8 cellular contexts compared by ENCODE assay signal in genomic region chr14:103292426-103293374, GRCh38. TPM values are rescaled to one million over a fixed set of nuclear protein-coding genes. Genes with fewer than 3 reads are reported as not detected.
DNase-seq lines count a peak whose midpoint lies in the region; ATAC-seq and TF ChIP-seq lines count a peak whose summit lies in the region.

No MANE protein-coding gene starts in this region.

- no peaks in the 10 kb centered on the region for H3K27me3 ChIP-seq in KMS-11 (ENCODE audit: insufficient read depth, low read depth)
- H3K27me3 ChIP-seq in SK-N-SH (ENCODE audit: insufficient read depth) = no peaks in the 10 kb centered on the region; the same call in 1 of the 2 replicates
- no peaks in the 10 kb centered on the region for H3K27me3 ChIP-seq in uterus

- no peaks in the 10 kb centered on the region for H3K36me3 Mint-ChIP-seq in progenitor cell of endocrine pancreas (ENCODE audit: insufficient read depth)

- peaks cover 4% of the 10 kb centered on the region for H3K4me1 Mint-ChIP-seq in progenitor cell of endocrine pancreas (ENCODE audit: low read depth)

- no peak overlapping the region for H3K4me3 ChIP-seq in KMS-11 (IDR thresholded peaks at IDR 0.05; ENCODE audit: insufficient read depth, low read depth, low read length)
- H3K4me3 ChIP-seq in SK-N-SH (ENCODE audit: low read depth in 2 of 2, low read length in 1 of 2) = peak overlapping the region in 1 of 2 experiments; percentile 52; a peak in 1 of 4 replicates
- no peak overlapping the region for H3K4me3 ChIP-seq in uterus

- H3K9me3 Mint-ChIP-seq in progenitor cell of endocrine pancreas (ENCODE audit: low read depth) = no peaks in the 10 kb centered on the region

- H3K9ac ChIP-seq in KMS-11 (no peak overlapping the region), SK-N-SH (no peak overlapping the region)

- WGBS in SK-N-SH (ENCODE audit: low lambda C conversion rate) = 19% methylated on average over 9 of the region's 10 CpGs

- TF ChIP-seq CTCF in KMS-11 (conservative IDR thresholded peaks at IDR 0.05; ENCODE audit: low read depth, low read length) = peak; percentile 76
- TF ChIP-seq CTCF in SK-N-SH (IDR thresholded peaks at IDR 0.05) = peak; percentile 93
- TF ChIP-seq CTCF in progenitor cell of endocrine pancreas (IDR thresholded peaks at IDR 0.05; ENCODE audit: unreplicated experiment) = peak; percentile 92
- TF ChIP-seq CTCF in uterus (IDR thresholded peaks at IDR 0.05) = peak; percentile 91 to 97 (median 95)

- peak; percentile 97 for TF ChIP-seq RAD21 in SK-N-SH (IDR thresholded peaks at IDR 0.05; ENCODE audit: low read length)

- H3K36me3 ChIP-seq in KMS-11 (ENCODE audit: insufficient read depth) (no peaks in the 10 kb centered on the region), SK-N-SH (replicated peaks in 1 of 2; ENCODE audit: control insufficient read depth in 1 of 2, insufficient read depth in 2 of 2, low read length in 1 of 2) (no peaks in the 10 kb centered on the region), uterus (no peaks in the 10 kb centered on the region)

- no peak overlapping the region for H3K27ac Mint-ChIP-seq in progenitor cell of endocrine pancreas

- H2AFZ ChIP-seq in KMS-11 (ENCODE audit: low read depth) (no peak overlapping the region), SK-N-SH (ENCODE audit: low read depth) (no peak overlapping the region)

- CTCF ChIA-PET in SK-N-SH (lab: Yijun Ruan, JAX) = interaction anchor here (0.6 to 10.7 kb wide), 56 partner anchors 10 to 599 kb away, joined by 3 to 250 read pairs (median 4); partner anchors contain the start of genes EXOC3L4 and LBHD2

- H3F3A ChIP-seq in SK-N-SH (replicated peaks; ENCODE audit: insufficient read depth) = no peaks in the 10 kb centered on the region

- POLR2A ChIA-PET in SK-N-SH (lab: Yijun Ruan, JAX) = no interaction called here

- H3K79me2 ChIP-seq in KMS-11 (ENCODE audit: insufficient read depth, low read depth) (no peaks in the 10 kb centered on the region), SK-N-SH (ENCODE audit: insufficient read depth) (no peaks in the 10 kb centered on the region)

- ATAC-seq in GM18867 (IDR thresholded peaks at IDR 0.05; ENCODE audit: unreplicated experiment) (peak; percentile 58), Right ventricle myocardium superior (ENCODE audit: poor library complexity) (peak; percentile 93)

- no peak for TF ChIP-seq EP300 in SK-N-SH (IDR thresholded peaks at IDR 0.05; ENCODE audit: borderline replicate concordance in 1 of 2, low read depth in 1 of 2, low read length in 1 of 2)

- H3K9me2 ChIP-seq in SK-N-SH = no peaks in the 10 kb centered on the region

- intact Hi-C loops in Right ventricle myocardium superior (cut with DNase I) = loop anchor here (1.0 kb wide), 1 partner anchor 187 kb away; no protein-coding TSS in a partner anchor
- intact Hi-C loops in uterus (cut with DNase I; ENCODE audit: low total_unique reads) = loop anchor here (2.0 to 5.0 kb wide), 2 partner anchors 105 to 190 kb away; no protein-coding TSS in a partner anchor

- no peaks in the 10 kb centered on the region for H4K20me1 ChIP-seq in KMS-11 (ENCODE audit: insufficient read depth)
- no peaks in the 10 kb centered on the region for H4K20me1 ChIP-seq in SK-N-SH (ENCODE audit: insufficient read depth)

- H3K4me1 ChIP-seq in KMS-11 (ENCODE audit: low read depth, poor library complexity, severe bottlenecking) (no peaks in the 10 kb centered on the region), SK-N-SH (ENCODE audit: control insufficient read depth in 1 of 2, insufficient read depth in 2 of 2, low read depth in 1 of 2, low read length in 1 of 2) (peaks cover 0 to 3% of the 10 kb centered on the region in 2 experiments; a peak in 1 of 4 replicates), uterus (no peaks in the 10 kb centered on the region)

- H3K27ac ChIP-seq in KMS-11 = no peak overlapping the region
- H3K27ac ChIP-seq in SK-N-SH (ENCODE audit: low read depth in 2 of 2, low read length in 1 of 2) = no peak overlapping the region
- no peak overlapping the region for H3K27ac ChIP-seq in uterus

- H3K9me3 ChIP-seq in SK-N-SH (no peaks in the 10 kb centered on the region), uterus (no peaks in the 10 kb centered on the region)

- peak in 1 of 2 donors; percentile 25 for TF ChIP-seq POLR2A in uterus (IDR thresholded peaks at IDR 0.05)

- peak; percentile 87 for DNase-seq in AG08396 (ENCODE audit: low spot score)
- DNase-seq in SK-N-SH = peak; percentile 88
- peak; percentile 77 for DNase-seq in activated naive CD4-positive, alpha-beta T cell treated with anti-CD3 and anti-CD28 coated beads, Interleukin-2, amount 50 U/mL, for 16 hours
- peak; percentile 85 for DNase-seq in Right ventricle myocardium superior
- peak; percentile 71 for DNase-seq in progenitor cell of endocrine pancreas (ENCODE audit: low spot score, unreplicated experiment)
- DNase-seq in uterus = peak; percentile 77 to 81

- peaks cover 21% of the 10 kb centered on the region for H3K27me3 Mint-ChIP-seq in progenitor cell of endocrine pancreas

- no peak overlapping the region for H3K4me2 ChIP-seq in KMS-11
- no peak overlapping the region for H3K4me2 ChIP-seq in SK-N-SH

- no peak overlapping the region for H3K4me3 Mint-ChIP-seq in progenitor cell of endocrine pancreas (ENCODE audit: low read depth)

TF ChIP-seq in SK-N-SH, 30 proteins besides CTCF, POLR2A, EP300 and RAD21:
- TF ChIP-seq, protein P1, sequence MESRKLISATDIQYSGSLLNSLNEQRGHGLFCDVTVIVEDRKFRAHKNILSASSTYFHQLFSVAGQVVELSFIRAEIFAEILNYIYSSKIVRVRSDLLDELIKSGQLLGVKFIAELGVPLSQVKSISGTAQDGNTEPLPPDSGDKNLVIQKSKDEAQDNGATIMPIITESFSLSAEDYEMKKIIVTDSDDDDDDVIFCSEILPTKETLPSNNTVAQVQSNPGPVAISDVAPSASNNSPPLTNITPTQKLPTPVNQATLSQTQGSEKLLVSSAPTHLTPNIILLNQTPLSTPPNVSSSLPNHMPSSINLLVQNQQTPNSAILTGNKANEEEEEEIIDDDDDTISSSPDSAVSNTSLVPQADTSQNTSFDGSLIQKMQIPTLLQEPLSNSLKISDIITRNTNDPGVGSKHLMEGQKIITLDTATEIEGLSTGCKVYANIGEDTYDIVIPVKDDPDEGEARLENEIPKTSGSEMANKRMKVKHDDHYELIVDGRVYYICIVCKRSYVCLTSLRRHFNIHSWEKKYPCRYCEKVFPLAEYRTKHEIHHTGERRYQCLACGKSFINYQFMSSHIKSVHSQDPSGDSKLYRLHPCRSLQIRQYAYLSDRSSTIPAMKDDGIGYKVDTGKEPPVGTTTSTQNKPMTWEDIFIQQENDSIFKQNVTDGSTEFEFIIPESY (IDR thresholded peaks at IDR 0.05; ENCODE audit: borderline replicate concordance, low read depth) = no peak
- TF ChIP-seq SMC3 (IDR thresholded peaks at IDR 0.05; ENCODE audit: low read depth, low read length) (peak; percentile 96), RCOR1 (IDR thresholded peaks at IDR 0.05; ENCODE audit: low read length) (0 out of 2 replicates have a peak, but pooled peaks have one; percentile 17)

RNA-seq across cellular contexts. Expression of gene EIF5, which starts 41.3 kb away (rescaled TPM):
- 120 and 127 TPM in 2 replicates for polyA plus RNA-seq in SK-N-SH (2012; rRNA removed)
- polyA plus RNA-seq in SK-N-SH (2012; cell fraction: cytosol; rRNA removed) = 113 and 127 TPM in 2 replicates
- polyA plus RNA-seq in SK-N-SH (2012; cell fraction: nucleus; rRNA removed) = 93.2 and 207 TPM in 2 replicates
- total RNA-seq in Right ventricle myocardium superior (234 TPM), progenitor cell of endocrine pancreas (362 and 384 TPM in 2 replicates), uterus (100 to 1,000 TPM in 2 of 4 donors, 10 to 100 TPM in 2; 66.5 to 159 (median 113) TPM)
